14 cellular contexts compared by ENCODE assay signal in the genomic region with DNA sequence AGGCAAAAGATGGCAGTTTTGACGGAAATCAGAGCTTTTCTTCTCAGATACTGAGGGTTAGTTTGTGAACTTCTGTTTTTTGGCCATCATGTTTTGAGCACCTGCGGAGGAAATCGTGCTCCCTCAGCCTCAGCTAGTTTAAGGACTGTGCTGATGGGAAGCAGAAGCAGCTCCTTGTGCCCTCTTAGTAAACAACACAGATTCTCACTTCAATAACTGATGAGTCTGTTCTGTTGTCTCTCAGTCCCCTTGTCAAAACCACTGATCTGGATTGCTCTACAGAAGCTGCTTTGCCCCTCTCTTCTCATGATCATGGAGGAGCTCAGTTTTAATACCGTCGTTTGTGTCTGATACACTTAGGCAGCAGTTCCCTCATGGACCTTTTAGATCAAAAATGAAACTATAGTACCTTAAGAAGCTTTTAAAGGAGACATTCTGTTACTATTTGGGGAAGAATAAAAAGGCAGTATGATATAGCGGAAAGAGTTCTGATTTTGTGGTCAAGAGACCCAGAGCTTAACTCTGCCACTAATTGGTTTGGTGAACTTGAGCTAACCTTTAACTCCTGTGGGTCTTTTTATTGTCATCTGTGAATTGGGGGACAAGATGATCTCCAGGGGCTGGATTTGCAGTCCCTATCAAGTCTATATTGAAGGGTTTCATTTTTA.
DNase-seq lines count a peak whose midpoint lies in the region; ATAC-seq and TF ChIP-seq lines count a peak whose summit lies in the region.
"Had no signal": no experiment of that assay in that cellular context is flagged by ENCODE, and none has a peak within 500 bp of the region (broad histone marks: within the 10 kb centered on the region; RNA-seq: fewer than 3 reads in every experiment).

No MANE protein-coding gene starts in this region.

- H3K4me1 ChIP-seq in OCI-LY1 (ENCODE audit: insufficient read depth, low read length, severe bottlenecking): peaks cover 47% of the 10 kb centered on the region
- peaks cover 11% of the 10 kb centered on the region for H3K4me1 ChIP-seq in neural progenitor cell

- H3K27ac ChIP-seq in OCI-LY1 (ENCODE audit: low read depth, low read length, poor library complexity, severe bottlenecking) (peak overlapping the region; percentile 74), neural progenitor cell (no peak overlapping the region)

- peaks cover 17% of the 10 kb centered on the region for H3K4me1 Mint-ChIP-seq in neural progenitor cell
- peaks cover 26% of the 10 kb centered on the region for H3K4me1 Mint-ChIP-seq in activated T-helper 1 cell treated with anti-CD3 and anti-CD28 coated beads, Interleukin-12 subunit alpha, Interleukin-12 subunit beta, Interleukin-2, Interleukin-4 antibody, amounts not matched to agents 30 ng/mL and 10 ng/mL and 1 ng/mL, durations not matched to agents 14 hours and 24 hours and 36 hours (ENCODE audit: low read depth)

- in situ Hi-C loops in G401 (cut with HindIII; ENCODE audit: low sequenced_read_pairs): no loop called here

- H2AFZ ChIP-seq in OCI-LY1 (ENCODE audit: low read length): no peak overlapping the region
- H2AFZ ChIP-seq in neural progenitor cell (replicated peaks): no peak overlapping the region
- H2AFZ ChIP-seq: GM23248 had no signal

- H3K4me3 Mint-ChIP-seq in neural progenitor cell: no peak overlapping the region
- no peak overlapping the region for H3K4me3 Mint-ChIP-seq in activated T-helper 1 cell treated with anti-CD3 and anti-CD28 coated beads, Interleukin-12 subunit alpha, Interleukin-12 subunit beta, Interleukin-2, Interleukin-4 antibody, amounts not matched to agents 30 ng/mL and 10 ng/mL and 1 ng/mL, durations not matched to agents 14 hours and 24 hours and 36 hours

- H3K27me3 Mint-ChIP-seq in neural progenitor cell (ENCODE audit: insufficient read depth, low read depth): peaks cover 2% of the 10 kb centered on the region
- H3K27me3 Mint-ChIP-seq in activated T-helper 1 cell treated with anti-CD3 and anti-CD28 coated beads, Interleukin-12 subunit alpha, Interleukin-12 subunit beta, Interleukin-2, Interleukin-4 antibody, amounts not matched to agents 30 ng/mL and 10 ng/mL and 1 ng/mL, durations not matched to agents 14 hours and 24 hours and 36 hours (ENCODE audit: insufficient read depth): no peaks in the 10 kb centered on the region
- H3K27me3 Mint-ChIP-seq: progenitor cell of endocrine pancreas had no signal

- H3K4me3 ChIP-seq in OCI-LY1 (ENCODE audit: low read depth, low read length, poor library complexity, severe bottlenecking) (peak overlapping the region; percentile 24), neural progenitor cell (no peak overlapping the region)
- H3K4me3 ChIP-seq: GM23248 had no signal

- peak; percentile 67 for ATAC-seq in GM18907 (IDR thresholded peaks at IDR 0.05; ENCODE audit: unreplicated experiment)
- ATAC-seq in GM21825 (IDR thresholded peaks at IDR 0.05; ENCODE audit: unreplicated experiment): peak; percentile 72
- ATAC-seq: Panc1 had no signal

- DNase-seq in neural progenitor cell (ENCODE audit: low spot score) (no peak), G401 (ENCODE audit: low spot score) (no peak)
- no peak for DNase-seq in activated T-helper 1 cell treated with anti-CD3 and anti-CD28 coated beads, Interleukin-12 subunit alpha, Interleukin-12 subunit beta, Interleukin-2, Interleukin-4 antibody, amounts not matched to agents 30 ng/mL and 10 ng/mL and 1 ng/mL, durations not matched to agents 14 hours and 24 hours and 36 hours (ENCODE audit: low spot score)
- DNase-seq in stimulated activated CD4-positive, alpha-beta T cell treated with anti-CD3 and anti-CD28 coated beads, Interleukin-2, amount 100 ng/mL, for 24 hours: no peak
- DNase-seq: Calu3; effector CD8-positive, alpha-beta T cell; GM23248; NCI-H2171 treated with DMSO at 0.1 percent for 48 hours; T-helper 9 cell had no signal

- H3K79me2 ChIP-seq in OCI-LY1 (ENCODE audit: insufficient read depth, low read length): no peaks in the 10 kb centered on the region; the same call in 1 of the 2 replicates
- H3K79me2 ChIP-seq in neural progenitor cell (ENCODE audit: low read depth): peaks cover 21% of the 10 kb centered on the region

- TF ChIP-seq CTCF in OCI-LY1 (IDR thresholded peaks at IDR 0.05; ENCODE audit: low read length) (no peak), neural progenitor cell (IDR thresholded peaks at IDR 0.05) (no peak)

- H4K20me1 ChIP-seq in OCI-LY1 (ENCODE audit: insufficient read depth, low read length) (no peaks in the 10 kb centered on the region), neural progenitor cell (ENCODE audit: low read depth) (peaks cover 49% of the 10 kb centered on the region)

- H3K9ac ChIP-seq in OCI-LY1 (ENCODE audit: low read length): peak overlapping the region; percentile 3; the same call in 1 of the 2 replicates
- no peak overlapping the region for H3K9ac ChIP-seq in neural progenitor cell
- H3K9ac ChIP-seq: GM23248 had no signal

- no peaks in the 10 kb centered on the region for H3K9me2 ChIP-seq in OCI-LY1 (ENCODE audit: low read depth, low read length)

- H3K4me2 ChIP-seq in OCI-LY1 (ENCODE audit: low read length) (peak overlapping the region; percentile 55), neural progenitor cell (no peak overlapping the region)

- intact Hi-C loops in activated T-helper 1 cell treated with anti-CD3 and anti-CD28 coated beads, Interleukin-12 subunit alpha, Interleukin-12 subunit beta, Interleukin-2, Interleukin-4 antibody, amounts not matched to agents 30 ng/mL and 10 ng/mL and 1 ng/mL, durations not matched to agents 14 hours and 24 hours and 36 hours (cut with micrococcal nuclease): loop anchor here (1.0 to 10.0 kb wide), 6 partner anchors 66 to 877 kb away; no protein-coding TSS in a partner anchor

- peak overlapping the region; percentile 10 for H3K27ac Mint-ChIP-seq in neural progenitor cell
- no peak overlapping the region for H3K27ac Mint-ChIP-seq in activated T-helper 1 cell treated with anti-CD3 and anti-CD28 coated beads, Interleukin-12 subunit alpha, Interleukin-12 subunit beta, Interleukin-2, Interleukin-4 antibody, amounts not matched to agents 30 ng/mL and 10 ng/mL and 1 ng/mL, durations not matched to agents 14 hours and 24 hours and 36 hours
- H3K27ac Mint-ChIP-seq: progenitor cell of endocrine pancreas had no signal

- no peaks in the 10 kb centered on the region for H3K36me3 ChIP-seq in OCI-LY1 (ENCODE audit: insufficient read depth, low read length)
- no peaks in the 10 kb centered on the region for H3K36me3 ChIP-seq in neural progenitor cell

- H3K9me3 ChIP-seq in OCI-LY1 (ENCODE audit: low read length) (no peaks in the 10 kb centered on the region), neural progenitor cell (ENCODE audit: low read depth) (no peaks in the 10 kb centered on the region)

- peaks cover 3% of the 10 kb centered on the region for H3K9me3 Mint-ChIP-seq in neural progenitor cell
- H3K9me3 Mint-ChIP-seq in activated T-helper 1 cell treated with anti-CD3 and anti-CD28 coated beads, Interleukin-12 subunit alpha, Interleukin-12 subunit beta, Interleukin-2, Interleukin-4 antibody, amounts not matched to agents 30 ng/mL and 10 ng/mL and 1 ng/mL, durations not matched to agents 14 hours and 24 hours and 36 hours: no peaks in the 10 kb centered on the region

- H3K27me3 ChIP-seq in OCI-LY1 (ENCODE audit: insufficient read depth, low read length) (no peaks in the 10 kb centered on the region), neural progenitor cell (no peaks in the 10 kb centered on the region)

- H3K36me3 Mint-ChIP-seq in neural progenitor cell: peaks cover 2% of the 10 kb centered on the region
- H3K36me3 Mint-ChIP-seq in activated T-helper 1 cell treated with anti-CD3 and anti-CD28 coated beads, Interleukin-12 subunit alpha, Interleukin-12 subunit beta, Interleukin-2, Interleukin-4 antibody, amounts not matched to agents 30 ng/mL and 10 ng/mL and 1 ng/mL, durations not matched to agents 14 hours and 24 hours and 36 hours (ENCODE audit: low read depth): no peaks in the 10 kb centered on the region

- H3F3A ChIP-seq in OCI-LY1 (ENCODE audit: insufficient read depth, low read length) (no peaks in the 10 kb centered on the region), neural progenitor cell (ENCODE audit: low read depth) (peaks cover 13% of the 10 kb centered on the region)
